In genomic region chr16:455453-455852, GRCh38 we compare ENCODE assay signal across 22 cellular contexts.
"Had no signal": no experiment of that assay in that cellular context is flagged by ENCODE, and none has a peak within 500 bp of the region (broad histone marks: within the 10 kb centered on the region; RNA-seq: fewer than 3 reads in every experiment).

No MANE protein-coding gene starts in this region.

- H2AFZ ChIP-seq: neural progenitor cell had no signal

- H3K9ac ChIP-seq: neural progenitor cell had no signal

- H3K4me2 ChIP-seq: neural progenitor cell had no signal

- H3K9me3 ChIP-seq: left lung, psoas muscle, stomach, thyroid gland had no signal

- H3K27me3 ChIP-seq: left lung, neural progenitor cell, stomach, thyroid gland had no signal

- ATAC-seq: effector memory CD8-positive, alpha-beta T cell; left cardiac atrium; left lung; naive thymus-derived CD4-positive, alpha-beta T cell; psoas muscle; right cardiac atrium had no signal

- H3K4me3 ChIP-seq: left lung, neural progenitor cell, psoas muscle, stomach, thyroid gland had no signal

- FAIRE-seq: frontal cortex, small intestine had no signal

- H3K27ac ChIP-seq: left lung, neural progenitor cell, psoas muscle, stomach had no signal

- DNase-seq: cerebellar nuclear complex; cortex of kidney; effector memory CD8-positive, alpha-beta T cell; left cardiac atrium; left lung; mesenchymal stem cell; midbrain; naive thymus-derived CD4-positive, alpha-beta T cell; nucleus accumbens; posterior cingulate gyrus; psoas muscle; small intestine; stimulated activated CD4-positive, alpha-beta T cell treated with anti-CD3 and anti-CD28 coated beads, Interleukin-12 subunit alpha, Interleukin-12 subunit beta, amount 100 ng/mL, for 4 hours; stimulated activated CD4-positive, alpha-beta T cell treated with anti-CD3 and anti-CD28 coated beads, Interleukin-1b, Interleukin-23, amount 100 ng/mL, for 48 hours; stimulated activated CD4-positive, alpha-beta T cell treated with anti-CD3 and anti-CD28 coated beads, Interleukin-4, amount 100 ng/mL, for 1 hour; stimulated activated CD8-positive, alpha-beta memory T cell treated with anti-CD3 and anti-CD28 coated beads, Interleukin-4, amount 100 ng/mL, for 48 hours; stimulated activated naive CD4-positive, alpha-beta T cell; stomach; thyroid gland had no signal

- H3K36me3 ChIP-seq: left lung, neural progenitor cell, stomach, thyroid gland had no signal
